ENCODE assay signal across 8 cellular contexts in the genomic region with DNA sequence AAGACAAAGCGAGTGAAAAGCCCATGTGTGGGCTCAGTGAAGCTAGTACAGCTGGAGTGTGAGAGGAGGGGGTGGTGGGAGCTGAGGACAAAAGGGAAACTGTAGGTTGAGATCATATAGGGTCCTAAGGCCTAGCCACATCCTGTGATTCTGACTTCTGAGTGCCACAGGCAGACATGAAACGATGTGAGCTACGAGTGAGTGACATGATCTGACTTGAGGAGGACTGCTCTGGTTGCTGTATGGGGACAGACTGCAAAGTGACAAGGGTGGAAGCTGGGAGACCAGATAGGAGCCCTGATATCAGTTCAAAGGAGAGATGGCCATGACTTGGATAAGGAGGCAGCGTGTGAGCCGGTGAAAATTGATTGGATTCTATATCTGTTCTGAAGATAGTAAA.
DNase-seq lines count a peak whose midpoint lies in the region; ATAC-seq and TF ChIP-seq lines count a peak whose summit lies in the region.

No MANE protein-coding gene starts in this region.

- BruUV-seq in mammary epithelial cell (replicated peaks; lab: Mats Ljungman, UMichigan), result no TSS peak

- H3K79me2 ChIP-seq in mammary epithelial cell (ENCODE audit: insufficient read depth, low read length), result peaks cover 94% of the 10 kb centered on the region

- peaks cover 2 to 7% of the 10 kb centered on the region in 2 donors for H3K4me1 ChIP-seq in gastrocnemius medialis
- peaks cover 0 to 58% of the 10 kb centered on the region in 2 donors for H3K4me1 ChIP-seq in right atrium auricular region
- H3K4me1 ChIP-seq in mammary epithelial cell (ENCODE audit: insufficient read depth, low read length), result peaks cover 29% of the 10 kb centered on the region
- peaks cover 0 to 41% (median 14%) of the 10 kb centered on the region in 3 donors for H3K4me1 ChIP-seq in esophagus squamous epithelium

- H3K27ac ChIP-seq in gastrocnemius medialis (no peak overlapping the region), right atrium auricular region (no peak overlapping the region), mammary epithelial cell (ENCODE audit: insufficient read depth, low read depth, low read length) (no peak overlapping the region), esophagus squamous epithelium (peak overlapping the region in 2 of 4 donors; percentile 26 to 43)

- peak overlapping the region; percentile 70 for H3K4me3 Mint-ChIP-seq in activated naive CD4-positive, alpha-beta T cell treated with anti-CD3 and anti-CD28 coated beads, Interleukin-2, amount 10 ng/mL, durations not matched to agents 7 days and 5 days

- H3K9me3 ChIP-seq in gastrocnemius medialis (no peaks in the 10 kb centered on the region), right atrium auricular region (no peaks in the 10 kb centered on the region), mammary epithelial cell (replicated peaks; ENCODE audit: insufficient read depth, low read length) (no peaks in the 10 kb centered on the region), esophagus squamous epithelium (no peaks in the 10 kb centered on the region)

- H3K27me3 ChIP-seq in gastrocnemius medialis (no peaks in the 10 kb centered on the region), right atrium auricular region (no peaks in the 10 kb centered on the region), mammary epithelial cell (ENCODE audit: insufficient read depth, low read length) (no peaks in the 10 kb centered on the region), esophagus squamous epithelium (no peaks in the 10 kb centered on the region)

- in situ Hi-C loops in gastrocnemius medialis (cut with MboI; ENCODE audit: low sequenced_read_pairs in 4 of 4), result no loop called here
- in situ Hi-C loops in mammary epithelial cell (cut with MboI; ENCODE audit: low sequenced_read_pairs in 2 of 2), result no loop called here

- H3K9ac ChIP-seq in mammary epithelial cell (ENCODE audit: insufficient read depth, low read length), result no peak overlapping the region

- peak overlapping the region; percentile 92 for H3K27ac Mint-ChIP-seq in activated naive CD4-positive, alpha-beta T cell treated with anti-CD3 and anti-CD28 coated beads, Interleukin-2, amount 10 ng/mL, durations not matched to agents 7 days and 5 days

- CTCF ChIA-PET in activated naive CD4-positive, alpha-beta T cell treated with anti-CD3 and anti-CD28 coated beads, Interleukin-2, amount 10 ng/mL, durations not matched to agents 7 days and 5 days (lab: Charles Lee), result interaction anchor here (0.9 to 2.4 kb wide), 6 partner anchors 11 to 108 kb away, joined by 3 to 7 read pairs (median 5); no protein-coding TSS in a partner anchor
- CTCF ChIA-PET in mammary epithelial cell (lab: Charles Lee; ENCODE audit: low non-redundant PET), result no interaction called here

- H3K4me3 ChIP-seq in gastrocnemius medialis, result no peak overlapping the region
- no peak overlapping the region for H3K4me3 ChIP-seq in right atrium auricular region
- H3K4me3 ChIP-seq in mammary epithelial cell (replicated peaks in 1 of 3; ENCODE audit: insufficient read depth in 1 of 3, low read depth in 2 of 3, low read length in 3 of 3), result no peak overlapping the region
- H3K4me3 ChIP-seq in esophagus squamous epithelium, result peak overlapping the region in 2 of 4 donors; percentile 8 to 22

- dilution Hi-C loops in mammary epithelial cell (cut with HindIII; ENCODE audit: low sequenced_read_pairs), result no loop called here

- peaks cover 69% of the 10 kb centered on the region for H3K4me1 Mint-ChIP-seq in activated naive CD4-positive, alpha-beta T cell treated with anti-CD3 and anti-CD28 coated beads, Interleukin-2, amount 10 ng/mL, durations not matched to agents 7 days and 5 days

- H3K27me3 Mint-ChIP-seq in activated naive CD4-positive, alpha-beta T cell treated with anti-CD3 and anti-CD28 coated beads, Interleukin-2, amount 10 ng/mL, durations not matched to agents 7 days and 5 days, result no peaks in the 10 kb centered on the region

- H3K4me2 ChIP-seq in mammary epithelial cell (ENCODE audit: insufficient read depth, low read depth, low read length), result no peak overlapping the region

- H3K9me3 Mint-ChIP-seq in activated naive CD4-positive, alpha-beta T cell treated with anti-CD3 and anti-CD28 coated beads, Interleukin-2, amount 10 ng/mL, durations not matched to agents 7 days and 5 days, result no peaks in the 10 kb centered on the region

- 92% methylated on average over 5 of the region's 5 CpGs for WGBS in mammary epithelial cell (ENCODE audit: low coverage, missing lambda C conversion rate)
- WGBS in esophagus squamous epithelium, 2 donors, result 73 to 74% methylated on average over 5 of the region's 5 CpGs

- H3K36me3 ChIP-seq in gastrocnemius medialis (no peaks in the 10 kb centered on the region), right atrium auricular region (no peaks in the 10 kb centered on the region), mammary epithelial cell (ENCODE audit: insufficient read depth, low read length) (peaks cover 16% of the 10 kb centered on the region), esophagus squamous epithelium (no peaks in the 10 kb centered on the region)

- peak; percentile 73 for DNase-seq in activated naive CD4-positive, alpha-beta T cell treated with anti-CD3 and anti-CD28 coated beads, Interleukin-2, amount 10 ng/mL, durations not matched to agents 7 days and 5 days
- DNase-seq in stimulated activated naive CD8-positive, alpha-beta T cell treated with anti-CD3 and anti-CD28 coated beads, Interleukin-15, Interleukin-2, amounts not matched to agents 100 U/mL and 50 U/mL, for 24 hours, result peak; percentile 59
- DNase-seq in gastrocnemius medialis (no peak), right atrium auricular region (ENCODE audit: low spot score) (no peak), mammary epithelial cell (no peak), esophagus squamous epithelium (lab: John Stamatoyannopoulos, UW) (no peak)

- H2AFZ ChIP-seq in mammary epithelial cell (ENCODE audit: low read depth, low read length), result no peak overlapping the region

- TF ChIP-seq CTCF in gastrocnemius medialis (IDR thresholded peaks at IDR 0.05 in 4 of 5, conservative IDR thresholded peaks at IDR 0.05 in 1 of 5) (no peak), right atrium auricular region (IDR thresholded peaks at IDR 0.05) (no peak), mammary epithelial cell (conservative IDR thresholded peaks at IDR 0.05 in 1 of 2, IDR thresholded peaks at IDR 0.05 in 1 of 2; ENCODE audit: extremely low read depth in 1 of 2, insufficient read depth in 1 of 2, low read depth in 1 of 2, low read length in 2 of 2) (no peak), esophagus squamous epithelium (IDR thresholded peaks at IDR 0.05) (no peak)

- H4K20me1 ChIP-seq in mammary epithelial cell (ENCODE audit: insufficient read depth, low read length), result no peaks in the 10 kb centered on the region

- ATAC-seq in GM21390 (IDR thresholded peaks at IDR 0.05; ENCODE audit: unreplicated experiment), result peak; percentile 76
- ATAC-seq in HG03521 (IDR thresholded peaks at IDR 0.05; ENCODE audit: unreplicated experiment), result peak; percentile 75
- ATAC-seq in stimulated activated naive CD8-positive, alpha-beta T cell treated with anti-CD3 and anti-CD28 coated beads, Interleukin-15, Interleukin-2, amounts not matched to agents 100 U/mL and 50 U/mL, for 24 hours, result peak; percentile 89
- no peak for ATAC-seq in gastrocnemius medialis

- H3K36me3 Mint-ChIP-seq in activated naive CD4-positive, alpha-beta T cell treated with anti-CD3 and anti-CD28 coated beads, Interleukin-2, amount 10 ng/mL, durations not matched to agents 7 days and 5 days, result peaks cover 7% of the 10 kb centered on the region

- TF ChIP-seq POLR2A in gastrocnemius medialis (IDR thresholded peaks at IDR 0.05) (no peak), esophagus squamous epithelium (IDR thresholded peaks at IDR 0.05) (no peak)

- intact Hi-C loops in gastrocnemius medialis (cut with DNase I; ENCODE audit: low total_unique reads) (no loop called here), mammary epithelial cell (cut with micrococcal nuclease) (no loop called here), esophagus squamous epithelium (cut with DNase I) (no loop called here)

Comparison
In these comparisons a context has a peak if more than half of its experiments do, and no peak if none do; other contexts are left out.
1. ATAC-seq: peak in GM21390 (single experiment), HG03521 (single experiment) and stimulated activated naive CD8-positive, alpha-beta T cell treated with anti-CD3 and anti-CD28 coated beads, Interleukin-15, Interleukin-2, amounts not matched to agents 100 U/mL and 50 U/mL, for 24 hours (single experiment); none in gastrocnemius medialis (0 of 2).
2. DNase-seq: peak in activated naive CD4-positive, alpha-beta T cell treated with anti-CD3 and anti-CD28 coated beads, Interleukin-2, amount 10 ng/mL, durations not matched to agents 7 days and 5 days (single experiment) and stimulated activated naive CD8-positive, alpha-beta T cell treated with anti-CD3 and anti-CD28 coated beads, Interleukin-15, Interleukin-2, amounts not matched to agents 100 U/mL and 50 U/mL, for 24 hours (single experiment); none in gastrocnemius medialis (0 of 2), right atrium auricular region (single experiment), mammary epithelial cell (single experiment) and esophagus squamous epithelium (single experiment).